Comparison of ENCODE assay signal across 9 cellular contexts in genomic region chr6:133241088-133241900, GRCh38. TPM values are rescaled to one million over a fixed set of nuclear protein-coding genes. Genes with fewer than 3 reads are reported as not detected.
DNase-seq lines count a peak whose midpoint lies in the region; TF ChIP-seq lines count a peak whose summit lies in the region.
"Had no signal": no experiment of that assay in that cellular context is flagged by ENCODE, and none has a peak within 500 bp of the region (broad histone marks: within the 10 kb centered on the region; RNA-seq: fewer than 3 reads in every experiment).

Gene EYA4, plus strand, starts transcription at chr6:133241357. Its CDS starts 33,424 bp downstream, at chr6:133274781.

- DNase-seq in GM13976 (ENCODE audit: low spot score), result peak; percentile 23
- DNase-seq in foreskin melanocyte, result peak; percentile 13
- peak; percentile 59 for DNase-seq in neuronal stem cell (ENCODE audit: low spot score)
- DNase-seq in amniotic stem cell (lab: John Stamatoyannopoulos, UW), result no peak
- DNase-seq in NCI-H1694 (lab: John Stamatoyannopoulos, UW), result no peak
- DNase-seq in A172 (ENCODE audit: low spot score), result no peak
- DNase-seq in GDM1 (lab: John Stamatoyannopoulos, UW), result no peak

- peaks cover 0 to 93% (median 19%) of the 10 kb centered on the region in 3 experiments for H3K27me3 ChIP-seq in neuronal stem cell (ENCODE audit: control insufficient read depth in 3 of 3, insufficient read depth in 3 of 3, low read depth in 1 of 3, low read length in 3 of 3)

- peak within 1 kb of the TSS; percentile 45 to 89 for H3K4me3 ChIP-seq in neuronal stem cell (ENCODE audit: low read length in 2 of 2)

- WGBS in neuronal stem cell (ENCODE audit: extremely low coverage in 2 of 2, insufficient read length in 2 of 2, insufficient replicate concordance in 1 of 2), 2 donors, result no CpG with 5 or more reads among the region's 84 CpGs

- H3K79me1 ChIP-seq in neuronal stem cell (ENCODE audit: low read depth, low read length), result peaks cover 3% of the 10 kb centered on the region

- peak within 1 kb of the TSS; percentile 88 for H3K9ac ChIP-seq in neuronal stem cell (ENCODE audit: low read depth, low read length, poor library complexity)

- no peak within 1 kb of the TSS for H4K91ac ChIP-seq in neuronal stem cell (ENCODE audit: low read depth, low read length, poor library complexity)

- peak within 1 kb of the TSS; percentile 91 for H3K4me2 ChIP-seq in neuronal stem cell (ENCODE audit: insufficient read depth, low read length, poor library complexity, severe bottlenecking)

- no peaks in the 10 kb centered on the region for H3K36me3 ChIP-seq in neuronal stem cell (replicated peaks in 1 of 2; ENCODE audit: control insufficient read depth in 2 of 2, insufficient read depth in 2 of 2, low read length in 2 of 2)
- H3K36me3 ChIP-seq: neutrophil had no signal

- peak within 1 kb of the TSS; percentile 91 for H2AFZ ChIP-seq in neuronal stem cell (ENCODE audit: low read length)

- H3K4me1 ChIP-seq in neuronal stem cell (ENCODE audit: control insufficient read depth in 2 of 2, insufficient read depth in 1 of 2, low read depth in 1 of 2, low read length in 2 of 2), result peaks cover 0 to 4% of the 10 kb centered on the region in 2 donors

- no peak within 1 kb of the TSS for H3K4ac ChIP-seq in neuronal stem cell (ENCODE audit: low read length)

- H2BK5ac ChIP-seq in neuronal stem cell (ENCODE audit: low read length), result peak within 1 kb of the TSS; percentile 75

- peak within 1 kb of the TSS; percentile 71 for H3K14ac ChIP-seq in neuronal stem cell (ENCODE audit: low read length)

- H3K23ac ChIP-seq in neuronal stem cell (ENCODE audit: low read depth, low read length, poor library complexity), result no peak within 1 kb of the TSS

- H3K18ac ChIP-seq in neuronal stem cell (ENCODE audit: low read length), result peak within 1 kb of the TSS; percentile 94

- H2BK12ac ChIP-seq in neuronal stem cell (ENCODE audit: low read length), result peak within 1 kb of the TSS; percentile 73

- peak within 1 kb of the TSS; percentile 99 for H2BK15ac ChIP-seq in neuronal stem cell (ENCODE audit: low read length)

- no peak within 1 kb of the TSS for H3K27ac ChIP-seq in neuronal stem cell (replicated peaks; ENCODE audit: low read length)
- H3K27ac ChIP-seq: neutrophil had no signal

- in situ Hi-C loops in GM13976 (cut with MboI; ENCODE audit: low sequenced_read_pairs, unreplicated experiment), result no loop called here

- TF ChIP-seq CTCF in GM13976 (IDR thresholded peaks at IDR 0.05; ENCODE audit: borderline replicate concordance, control extremely low read depth, extremely low read depth, insufficient read depth, missing control alignments), result no peak

- no peak within 1 kb of the TSS for H2AK5ac ChIP-seq in neuronal stem cell (ENCODE audit: low read depth, low read length)

- no peaks in the 10 kb centered on the region for H3K9me3 ChIP-seq in neuronal stem cell (replicated peaks in 1 of 2; ENCODE audit: control insufficient read depth in 2 of 2, insufficient read depth in 1 of 2, low read depth in 1 of 2, low read length in 2 of 2)
- H3K9me3 ChIP-seq: neutrophil had no signal

- peak within 1 kb of the TSS; percentile 16 for H2BK120ac ChIP-seq in neuronal stem cell (ENCODE audit: low read depth, low read length)

- peak within 1 kb of the TSS; percentile 82 for H4K8ac ChIP-seq in neuronal stem cell (ENCODE audit: low read depth, low read length)

TF ChIP-seq in PFSK-1, 5 proteins besides CTCF, POLR2A, EP300 and RAD21:
- TF ChIP-seq REST (IDR thresholded peaks at IDR 0.05; ENCODE audit: insufficient read depth in 1 of 2, low read depth in 2 of 2, low read length in 2 of 2) (no peak), FOXP2 (optimal IDR thresholded peaks at IDR 0.05; ENCODE audit: borderline replicate concordance, extremely low read depth, extremely low read length, insufficient read depth) (peak; percentile 10)

RNA-seq across cellular contexts. Expression of gene EYA4, which starts in this region (rescaled TPM):
- 0.93 TPM for polyA plus RNA-seq in PFSK-1 (2012; ENCODE audit: insufficient read length, low read depth)
- polyA plus RNA-seq in neuronal stem cell (2013, experiment 1 of 2), result 4.1 TPM
- polyA plus RNA-seq in neuronal stem cell (2013, experiment 2 of 2), result 4.5 TPM
- 0.02 TPM in 1 of 2 replicates, not detected in the other for total RNA-seq in A172 (2014; rRNA removed; shearing (Covaris generic))

Comparison
In these comparisons a context has a peak if more than half of its experiments do, and no peak if none do; other contexts are left out.
1. DNase-seq: peak in GM13976 (single experiment), foreskin melanocyte (single experiment) and neuronal stem cell (single experiment); none in amniotic stem cell (single experiment), NCI-H1694 (single experiment), A172 (single experiment) and GDM1 (single experiment).